1 cellular context compared by ENCODE assay signal in the genomic region with DNA sequence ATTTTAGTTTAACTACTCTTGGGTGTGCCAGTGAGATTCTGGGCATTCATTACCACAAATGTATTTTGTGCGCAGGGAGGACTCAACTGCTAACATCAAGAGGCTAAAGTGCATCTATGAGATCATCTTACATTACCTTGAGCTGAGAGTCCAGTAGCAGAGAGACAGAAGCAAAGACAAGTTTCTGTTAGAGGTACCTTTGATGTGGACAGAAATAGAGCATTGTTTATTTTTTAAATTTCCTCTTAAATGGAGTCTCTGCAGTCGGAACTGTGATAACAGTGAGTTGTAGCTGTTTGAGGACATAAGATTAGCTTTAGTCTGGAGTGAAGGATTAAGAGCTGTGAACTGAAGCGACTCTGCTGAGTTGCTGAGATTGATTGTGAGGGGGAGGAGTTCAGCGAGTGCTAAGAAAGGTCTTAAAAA.
A peak's percentile ranks its signal among the peaks of the same experiment; 100 is the strongest.
TF ChIP-seq lines count a peak whose summit lies in the region.

No MANE protein-coding gene starts in this region.

TF ChIP-seq in HepG2, 621 proteins besides CTCF, POLR2A, EP300 and RAD21 (continues in another document):
- peak; percentile 33; the same call in 1 of the 2 replicates for TF ChIP-seq RXRB (CRISPR knock-in tag; IDR thresholded peaks at IDR 0.05; ENCODE audit: borderline replicate concordance)
- TF ChIP-seq ZBTB20 (CRISPR knock-in tag; IDR thresholded peaks at IDR 0.05; ENCODE audit: borderline replicate concordance, low read depth) = peak; percentile 33; the same call in 1 of the 2 replicates
- no peak for TF ChIP-seq ZNF44 (CRISPR knock-in tag; IDR thresholded peaks at IDR 0.05)
- TF ChIP-seq CAMTA2 (CRISPR knock-in tag; IDR thresholded peaks at IDR 0.05; ENCODE audit: borderline replicate concordance) = no peak
- peak; percentile 87 for TF ChIP-seq SIX4 (CRISPR knock-in tag; IDR thresholded peaks at IDR 0.05)
- TF ChIP-seq, protein P1, sequence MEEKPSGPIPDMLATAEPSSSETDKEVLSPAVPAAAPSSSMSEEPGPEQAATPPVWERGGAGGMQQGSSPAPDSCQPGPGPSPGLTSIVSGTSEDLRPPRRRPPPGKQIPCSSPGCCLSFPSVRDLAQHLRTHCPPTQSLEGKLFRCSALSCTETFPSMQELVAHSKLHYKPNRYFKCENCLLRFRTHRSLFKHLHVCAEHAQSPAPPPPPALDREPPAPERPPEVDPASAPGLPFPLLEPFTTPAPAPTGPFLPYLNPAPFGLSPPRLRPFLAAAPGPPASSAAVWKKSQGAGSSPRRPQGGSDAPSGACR (CRISPR knock-in tag; IDR thresholded peaks at IDR 0.05) = no peak
- TF ChIP-seq, protein P2, sequence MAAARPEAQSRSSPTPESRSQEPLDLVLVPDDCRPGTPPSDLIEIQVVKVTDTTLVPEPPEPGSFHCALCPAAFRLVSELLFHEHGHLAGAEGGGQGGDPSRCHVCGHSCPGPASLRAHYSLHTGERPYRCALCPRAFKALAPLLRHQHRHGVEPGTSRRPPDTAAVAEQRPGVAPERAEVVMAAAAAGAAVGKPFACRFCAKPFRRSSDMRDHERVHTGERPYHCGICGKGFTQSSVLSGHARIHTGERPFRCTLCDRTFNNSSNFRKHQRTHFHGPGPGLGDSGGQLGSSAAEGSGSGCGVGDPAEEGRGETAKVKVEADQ (CRISPR knock-in tag; IDR thresholded peaks at IDR 0.05; ENCODE audit: borderline replicate concordance) = no peak
- TF ChIP-seq STAT5B (CRISPR knock-in tag; IDR thresholded peaks at IDR 0.05) = no peak
- TF ChIP-seq ZNF704 (CRISPR knock-in tag; IDR thresholded peaks at IDR 0.05; ENCODE audit: borderline replicate concordance) = no peak
- no peak for TF ChIP-seq ZNF746 (CRISPR knock-in tag; IDR thresholded peaks at IDR 0.05)
- TF ChIP-seq, protein P3, sequence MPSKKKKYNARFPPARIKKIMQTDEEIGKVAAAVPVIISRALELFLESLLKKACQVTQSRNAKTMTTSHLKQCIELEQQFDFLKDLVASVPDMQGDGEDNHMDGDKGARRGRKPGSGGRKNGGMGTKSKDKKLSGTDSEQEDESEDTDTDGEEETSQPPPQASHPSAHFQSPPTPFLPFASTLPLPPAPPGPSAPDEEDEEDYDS (CRISPR knock-in tag; IDR thresholded peaks at IDR 0.05) = no peak
- TF ChIP-seq IRF9 (CRISPR knock-in tag; IDR thresholded peaks at IDR 0.05; ENCODE audit: borderline replicate concordance) = no peak
- no peak for TF ChIP-seq MXD1 (CRISPR knock-in tag; IDR thresholded peaks at IDR 0.05)
- no peak for TF ChIP-seq ZBTB38 (CRISPR knock-in tag; IDR thresholded peaks at IDR 0.05)
- TF ChIP-seq, protein P4, sequence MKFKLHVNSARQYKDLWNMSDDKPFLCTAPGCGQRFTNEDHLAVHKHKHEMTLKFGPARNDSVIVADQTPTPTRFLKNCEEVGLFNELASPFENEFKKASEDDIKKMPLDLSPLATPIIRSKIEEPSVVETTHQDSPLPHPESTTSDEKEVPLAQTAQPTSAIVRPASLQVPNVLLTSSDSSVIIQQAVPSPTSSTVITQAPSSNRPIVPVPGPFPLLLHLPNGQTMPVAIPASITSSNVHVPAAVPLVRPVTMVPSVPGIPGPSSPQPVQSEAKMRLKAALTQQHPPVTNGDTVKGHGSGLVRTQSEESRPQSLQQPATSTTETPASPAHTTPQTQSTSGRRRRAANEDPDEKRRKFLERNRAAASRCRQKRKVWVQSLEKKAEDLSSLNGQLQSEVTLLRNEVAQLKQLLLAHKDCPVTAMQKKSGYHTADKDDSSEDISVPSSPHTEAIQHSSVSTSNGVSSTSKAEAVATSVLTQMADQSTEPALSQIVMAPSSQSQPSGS (CRISPR knock-in tag; IDR thresholded peaks at IDR 0.05) = peak; percentile 71
- no peak for TF ChIP-seq CENPBD1 (CRISPR knock-in tag; IDR thresholded peaks at IDR 0.05; ENCODE audit: borderline replicate concordance, low read depth)
- no peak for TF ChIP-seq ZNF644 (CRISPR knock-in tag; IDR thresholded peaks at IDR 0.05; ENCODE audit: low read depth)
- TF ChIP-seq SOX13 (IDR thresholded peaks at IDR 0.05) = no peak
- TF ChIP-seq SOX13 (CRISPR knock-in tag; conservative IDR thresholded peaks at IDR 0.05 in 1 of 2, IDR thresholded peaks at IDR 0.05 in 1 of 2) = peak in 1 of 2 experiments; percentile 73; a peak in 2 of 4 replicates
- TF ChIP-seq, protein P5, sequence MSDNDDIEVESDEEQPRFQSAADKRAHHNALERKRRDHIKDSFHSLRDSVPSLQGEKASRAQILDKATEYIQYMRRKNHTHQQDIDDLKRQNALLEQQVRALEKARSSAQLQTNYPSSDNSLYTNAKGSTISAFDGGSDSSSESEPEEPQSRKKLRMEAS (IDR thresholded peaks at IDR 0.05) = no peak
- no peak for TF ChIP-seq SKIL (CRISPR knock-in tag; IDR thresholded peaks at IDR 0.05; ENCODE audit: borderline replicate concordance)
- no peak for TF ChIP-seq CHCHD3 (CRISPR knock-in tag; IDR thresholded peaks at IDR 0.05)
- TF ChIP-seq SP2 (CRISPR knock-in tag; IDR thresholded peaks at IDR 0.05) = no peak
- TF ChIP-seq ZNF569 (CRISPR knock-in tag; IDR thresholded peaks at IDR 0.05; ENCODE audit: borderline replicate concordance) = no peak
- no peak for TF ChIP-seq RNF2 (conservative IDR thresholded peaks at IDR 0.05; ENCODE audit: low read depth)
- no peak for TF ChIP-seq ZFAT (CRISPR knock-in tag; conservative IDR thresholded peaks at IDR 0.05)
- 0 out of 2 replicates have a peak, but pooled peaks have one; percentile 26 for TF ChIP-seq ATF1 (CRISPR knock-in tag; IDR thresholded peaks at IDR 0.05)
- TF ChIP-seq WIZ (CRISPR knock-in tag; IDR thresholded peaks at IDR 0.05) = no peak
- TF ChIP-seq ATF7 (IDR thresholded peaks at IDR 0.05) = peak; percentile 17; the same call in 1 of the 2 replicates
- no peak for TF ChIP-seq ATF7 (CRISPR knock-in tag; IDR thresholded peaks at IDR 0.05)
- TF ChIP-seq KDM6A (CRISPR knock-in tag; IDR thresholded peaks at IDR 0.05; ENCODE audit: low read depth) = peak; percentile 23; the same call in 1 of the 2 replicates
- TF ChIP-seq ZMYM4 (CRISPR knock-in tag; IDR thresholded peaks at IDR 0.05) = no peak
- no peak for TF ChIP-seq HBP1 (CRISPR knock-in tag; IDR thresholded peaks at IDR 0.05; ENCODE audit: low read depth)
- TF ChIP-seq NFE2L2 (IDR thresholded peaks at IDR 0.05; ENCODE audit: low read length) = no peak
- TF ChIP-seq ZNF362 (CRISPR knock-in tag; IDR thresholded peaks at IDR 0.05; ENCODE audit: borderline replicate concordance) = peak; percentile 37; the same call in 1 of the 2 replicates
- no peak for TF ChIP-seq ZSCAN21 (CRISPR knock-in tag; IDR thresholded peaks at IDR 0.05; ENCODE audit: borderline replicate concordance)
- peak; percentile 85; the same call in 1 of the 2 replicates for TF ChIP-seq SIX1 (CRISPR knock-in tag; IDR thresholded peaks at IDR 0.05; ENCODE audit: borderline replicate concordance)
- no peak for TF ChIP-seq ZNF33B (CRISPR knock-in tag; IDR thresholded peaks at IDR 0.05)
- TF ChIP-seq, protein P6, sequence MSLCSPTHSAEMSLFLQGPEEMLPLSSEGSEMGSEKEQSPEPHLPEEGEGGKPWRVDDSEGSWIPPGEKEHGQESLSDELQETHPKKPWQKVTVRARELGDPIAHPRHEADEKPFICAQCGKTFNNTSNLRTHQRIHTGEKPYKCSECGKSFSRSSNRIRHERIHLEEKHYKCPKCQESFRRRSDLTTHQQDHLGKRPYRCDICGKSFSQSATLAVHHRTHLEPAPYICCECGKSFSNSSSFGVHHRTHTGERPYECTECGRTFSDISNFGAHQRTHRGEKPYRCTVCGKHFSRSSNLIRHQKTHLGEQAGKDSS (CRISPR knock-in tag; IDR thresholded peaks at IDR 0.05; ENCODE audit: borderline replicate concordance, low read depth) = no peak
- 0 out of 2 replicates have a peak, but pooled peaks have one; percentile 23 for TF ChIP-seq ZNF614 (CRISPR knock-in tag; IDR thresholded peaks at IDR 0.05; ENCODE audit: borderline replicate concordance)
- TF ChIP-seq HOXA5 (CRISPR knock-in tag; IDR thresholded peaks at IDR 0.05) = no peak
- no peak for TF ChIP-seq ZNF160 (CRISPR knock-in tag; IDR thresholded peaks at IDR 0.05)
- 0 out of 2 replicates have a peak, but pooled peaks have one; percentile 26 for TF ChIP-seq JUND (CRISPR knock-in tag; IDR thresholded peaks at IDR 0.05)
- peak; percentile 28; the same call in 1 of the 2 replicates for TF ChIP-seq ZBTB21 (CRISPR knock-in tag; IDR thresholded peaks at IDR 0.05)
- TF ChIP-seq ZNF816 (CRISPR knock-in tag; IDR thresholded peaks at IDR 0.05; ENCODE audit: borderline replicate concordance) = no peak
- TF ChIP-seq HDAC1 (CRISPR knock-in tag; IDR thresholded peaks at IDR 0.05) = 0 out of 2 replicates have a peak, but pooled peaks have one; percentile 22
- TF ChIP-seq U2AF2 (IDR thresholded peaks at IDR 0.05; ENCODE audit: low read depth, low read length) = no peak
- TF ChIP-seq ZNF383 (CRISPR knock-in tag; IDR thresholded peaks at IDR 0.05; ENCODE audit: borderline replicate concordance) = no peak
- TF ChIP-seq ZNF230 (CRISPR knock-in tag; IDR thresholded peaks at IDR 0.05) = no peak
- TF ChIP-seq, protein P7, sequence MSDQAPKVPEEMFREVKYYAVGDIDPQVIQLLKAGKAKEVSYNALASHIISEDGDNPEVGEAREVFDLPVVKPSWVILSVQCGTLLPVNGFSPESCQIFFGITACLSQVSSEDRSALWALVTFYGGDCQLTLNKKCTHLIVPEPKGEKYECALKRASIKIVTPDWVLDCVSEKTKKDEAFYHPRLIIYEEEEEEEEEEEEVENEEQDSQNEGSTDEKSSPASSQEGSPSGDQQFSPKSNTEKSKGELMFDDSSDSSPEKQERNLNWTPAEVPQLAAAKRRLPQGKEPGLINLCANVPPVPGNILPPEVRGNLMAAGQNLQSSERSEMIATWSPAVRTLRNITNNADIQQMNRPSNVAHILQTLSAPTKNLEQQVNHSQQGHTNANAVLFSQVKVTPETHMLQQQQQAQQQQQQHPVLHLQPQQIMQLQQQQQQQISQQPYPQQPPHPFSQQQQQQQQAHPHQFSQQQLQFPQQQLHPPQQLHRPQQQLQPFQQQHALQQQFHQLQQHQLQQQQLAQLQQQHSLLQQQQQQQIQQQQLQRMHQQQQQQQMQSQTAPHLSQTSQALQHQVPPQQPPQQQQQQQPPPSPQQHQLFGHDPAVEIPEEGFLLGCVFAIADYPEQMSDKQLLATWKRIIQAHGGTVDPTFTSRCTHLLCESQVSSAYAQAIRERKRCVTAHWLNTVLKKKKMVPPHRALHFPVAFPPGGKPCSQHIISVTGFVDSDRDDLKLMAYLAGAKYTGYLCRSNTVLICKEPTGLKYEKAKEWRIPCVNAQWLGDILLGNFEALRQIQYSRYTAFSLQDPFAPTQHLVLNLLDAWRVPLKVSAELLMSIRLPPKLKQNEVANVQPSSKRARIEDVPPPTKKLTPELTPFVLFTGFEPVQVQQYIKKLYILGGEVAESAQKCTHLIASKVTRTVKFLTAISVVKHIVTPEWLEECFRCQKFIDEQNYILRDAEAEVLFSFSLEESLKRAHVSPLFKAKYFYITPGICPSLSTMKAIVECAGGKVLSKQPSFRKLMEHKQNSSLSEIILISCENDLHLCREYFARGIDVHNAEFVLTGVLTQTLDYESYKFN (CRISPR knock-in tag; conservative IDR thresholded peaks at IDR 0.05) = peak; percentile 83
